Comparison of ENCODE assay signal across 1 cellular context in the genomic region with DNA sequence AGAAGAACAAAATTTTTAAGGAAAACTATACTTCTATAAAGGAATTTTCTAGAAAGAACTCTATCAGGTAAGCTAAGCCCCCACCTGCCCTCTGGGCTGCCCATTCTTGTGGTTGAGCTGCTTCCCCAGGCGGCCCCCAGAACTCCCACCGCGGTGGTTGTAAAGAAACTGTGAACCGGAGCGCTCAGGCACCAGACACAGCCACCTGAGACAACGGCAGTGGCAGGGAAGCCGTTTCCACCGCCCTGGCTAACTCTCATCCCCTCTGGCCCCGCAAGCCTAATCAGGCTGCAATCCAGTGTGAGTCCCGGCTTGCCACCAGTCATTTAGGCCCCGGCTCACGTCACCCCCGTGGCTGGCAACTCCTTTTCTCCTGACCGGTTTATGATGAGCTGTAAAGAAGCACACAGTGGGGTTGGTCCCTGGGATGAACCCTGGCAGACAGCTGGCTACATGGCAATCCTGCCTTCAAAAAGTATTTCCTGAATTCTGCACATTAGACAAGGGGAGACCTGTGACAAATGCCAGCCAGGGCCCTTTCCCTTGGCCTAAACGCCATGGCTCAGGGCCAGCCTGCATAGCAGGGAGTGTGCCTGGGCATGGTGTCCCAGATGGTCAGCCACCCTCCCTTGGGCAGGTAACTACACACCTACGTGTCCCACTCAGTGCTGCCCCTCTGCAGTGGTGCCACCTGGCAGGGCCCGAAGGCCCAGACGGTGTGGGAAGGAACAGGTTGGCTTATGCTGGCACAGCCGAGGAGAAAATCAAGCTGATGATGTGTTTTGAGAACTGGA.
TF ChIP-seq lines count a peak whose summit lies in the region.

No MANE protein-coding gene starts in this region.

TF ChIP-seq in GM23338, 12 proteins besides CTCF, POLR2A, EP300 and RAD21 (continued from another document):
- TF ChIP-seq, protein P1, sequence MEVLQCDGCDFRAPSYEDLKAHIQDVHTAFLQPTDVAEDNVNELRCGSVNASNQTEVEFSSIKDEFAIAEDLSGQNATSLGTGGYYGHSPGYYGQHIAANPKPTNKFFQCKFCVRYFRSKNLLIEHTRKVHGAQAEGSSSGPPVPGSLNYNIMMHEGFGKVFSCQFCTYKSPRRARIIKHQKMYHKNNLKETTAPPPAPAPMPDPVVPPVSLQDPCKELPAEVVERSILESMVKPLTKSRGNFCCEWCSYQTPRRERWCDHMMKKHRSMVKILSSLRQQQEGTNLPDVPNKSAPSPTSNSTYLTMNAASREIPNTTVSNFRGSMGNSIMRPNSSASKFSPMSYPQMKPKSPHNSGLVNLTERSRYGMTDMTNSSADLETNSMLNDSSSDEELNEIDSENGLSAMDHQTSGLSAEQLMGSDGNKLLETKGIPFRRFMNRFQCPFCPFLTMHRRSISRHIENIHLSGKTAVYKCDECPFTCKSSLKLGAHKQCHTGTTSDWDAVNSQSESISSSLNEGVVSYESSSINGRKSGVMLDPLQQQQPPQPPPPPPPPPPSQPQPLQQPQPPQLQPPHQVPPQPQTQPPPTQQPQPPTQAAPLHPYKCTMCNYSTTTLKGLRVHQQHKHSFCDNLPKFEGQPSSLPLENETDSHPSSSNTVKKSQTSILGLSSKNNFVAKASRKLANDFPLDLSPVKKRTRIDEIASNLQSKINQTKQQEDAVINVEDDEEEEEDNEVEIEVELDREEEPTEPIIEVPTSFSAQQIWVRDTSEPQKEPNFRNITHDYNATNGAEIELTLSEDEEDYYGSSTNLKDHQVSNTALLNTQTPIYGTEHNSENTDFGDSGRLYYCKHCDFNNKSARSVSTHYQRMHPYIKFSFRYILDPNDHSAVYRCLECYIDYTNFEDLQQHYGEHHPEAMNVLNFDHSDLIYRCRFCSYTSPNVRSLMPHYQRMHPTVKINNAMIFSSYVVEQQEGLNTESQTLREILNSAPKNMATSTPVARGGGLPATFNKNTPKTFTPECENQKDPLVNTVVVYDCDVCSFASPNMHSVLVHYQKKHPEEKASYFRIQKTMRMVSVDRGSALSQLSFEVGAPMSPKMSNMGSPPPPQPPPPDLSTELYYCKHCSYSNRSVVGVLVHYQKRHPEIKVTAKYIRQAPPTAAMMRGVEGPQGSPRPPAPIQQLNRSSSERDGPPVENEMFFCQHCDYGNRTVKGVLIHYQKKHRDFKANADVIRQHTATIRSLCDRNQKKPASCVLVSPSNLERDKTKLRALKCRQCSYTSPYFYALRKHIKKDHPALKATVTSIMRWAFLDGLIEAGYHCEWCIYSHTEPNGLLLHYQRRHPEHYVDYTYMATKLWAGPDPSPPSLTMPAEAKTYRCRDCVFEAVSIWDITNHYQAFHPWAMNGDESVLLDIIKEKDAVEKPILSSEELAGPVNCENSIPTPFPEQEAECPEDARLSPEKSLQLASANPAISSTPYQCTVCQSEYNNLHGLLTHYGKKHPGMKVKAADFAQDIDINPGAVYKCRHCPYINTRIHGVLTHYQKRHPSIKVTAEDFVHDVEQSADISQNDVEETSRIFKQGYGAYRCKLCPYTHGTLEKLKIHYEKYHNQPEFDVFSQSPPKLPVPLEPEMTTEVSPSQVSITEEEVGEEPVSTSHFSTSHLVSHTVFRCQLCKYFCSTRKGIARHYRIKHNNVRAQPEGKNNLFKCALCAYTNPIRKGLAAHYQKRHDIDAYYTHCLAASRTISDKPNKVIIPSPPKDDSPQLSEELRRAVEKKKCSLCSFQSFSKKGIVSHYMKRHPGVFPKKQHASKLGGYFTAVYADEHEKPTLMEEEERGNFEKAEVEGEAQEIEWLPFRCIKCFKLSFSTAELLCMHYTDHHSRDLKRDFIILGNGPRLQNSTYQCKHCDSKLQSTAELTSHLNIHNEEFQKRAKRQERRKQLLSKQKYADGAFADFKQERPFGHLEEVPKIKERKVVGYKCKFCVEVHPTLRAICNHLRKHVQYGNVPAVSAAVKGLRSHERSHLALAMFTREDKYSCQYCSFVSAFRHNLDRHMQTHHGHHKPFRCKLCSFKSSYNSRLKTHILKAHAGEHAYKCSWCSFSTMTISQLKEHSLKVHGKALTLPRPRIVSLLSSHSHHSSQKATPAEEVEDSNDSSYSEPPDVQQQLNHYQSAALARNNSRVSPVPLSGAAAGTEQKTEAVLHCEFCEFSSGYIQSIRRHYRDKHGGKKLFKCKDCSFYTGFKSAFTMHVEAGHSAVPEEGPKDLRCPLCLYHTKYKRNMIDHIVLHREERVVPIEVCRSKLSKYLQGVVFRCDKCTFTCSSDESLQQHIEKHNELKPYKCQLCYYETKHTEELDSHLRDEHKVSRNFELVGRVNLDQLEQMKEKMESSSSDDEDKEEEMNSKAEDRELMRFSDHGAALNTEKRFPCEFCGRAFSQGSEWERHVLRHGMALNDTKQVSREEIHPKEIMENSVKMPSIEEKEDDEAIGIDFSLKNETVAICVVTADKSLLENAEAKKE (CRISPR knock-in tag; IDR thresholded peaks at IDR 0.05) = no peak
